In the genomic region with DNA sequence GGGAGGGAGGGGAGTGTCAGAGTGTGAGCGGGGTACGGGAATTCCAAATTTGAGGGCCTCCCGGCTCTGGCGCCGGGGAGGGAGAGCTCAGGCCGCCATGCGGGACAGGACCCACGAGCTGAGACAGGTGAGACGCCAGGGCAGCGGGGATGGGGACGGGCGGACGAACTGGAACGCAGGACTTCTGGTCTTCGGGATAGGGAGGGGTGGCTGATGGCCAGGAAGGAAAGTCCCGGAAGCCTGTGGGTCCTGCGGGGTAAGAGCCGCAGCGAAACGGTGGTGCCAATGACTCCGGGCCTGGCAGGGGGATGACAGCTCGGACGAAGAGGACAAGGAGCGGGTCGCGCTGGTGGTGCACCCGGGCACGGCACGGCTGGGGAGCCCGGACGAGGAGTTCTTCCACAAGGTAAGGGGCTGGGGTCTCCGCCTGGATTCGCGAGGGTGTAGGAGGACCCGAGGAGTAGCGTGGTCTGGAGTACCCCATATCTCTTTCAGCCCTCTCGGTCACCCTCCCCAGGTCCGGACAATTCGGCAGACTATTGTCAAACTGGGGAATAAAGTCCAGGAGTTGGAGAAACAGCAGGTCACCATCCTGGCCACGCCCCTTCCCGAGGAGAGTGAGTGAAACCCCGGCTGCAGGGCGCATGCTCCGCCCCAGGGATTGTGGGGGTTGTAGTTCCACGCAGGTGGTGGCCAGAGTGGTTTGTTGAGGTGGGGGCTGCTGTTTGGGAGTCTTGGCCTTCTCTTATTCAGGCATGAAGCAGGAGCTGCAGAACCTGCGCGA, we compare ENCODE assay signal across 1 cellular context.
A peak's percentile ranks its signal among the peaks of the same experiment; 100 is the strongest.
TF ChIP-seq lines count a peak whose summit lies in the region.

No MANE protein-coding gene starts in this region.

TF ChIP-seq in IMR-90, 13 proteins besides CTCF, POLR2A, EP300 and RAD21:
- TF ChIP-seq, protein P1, sequence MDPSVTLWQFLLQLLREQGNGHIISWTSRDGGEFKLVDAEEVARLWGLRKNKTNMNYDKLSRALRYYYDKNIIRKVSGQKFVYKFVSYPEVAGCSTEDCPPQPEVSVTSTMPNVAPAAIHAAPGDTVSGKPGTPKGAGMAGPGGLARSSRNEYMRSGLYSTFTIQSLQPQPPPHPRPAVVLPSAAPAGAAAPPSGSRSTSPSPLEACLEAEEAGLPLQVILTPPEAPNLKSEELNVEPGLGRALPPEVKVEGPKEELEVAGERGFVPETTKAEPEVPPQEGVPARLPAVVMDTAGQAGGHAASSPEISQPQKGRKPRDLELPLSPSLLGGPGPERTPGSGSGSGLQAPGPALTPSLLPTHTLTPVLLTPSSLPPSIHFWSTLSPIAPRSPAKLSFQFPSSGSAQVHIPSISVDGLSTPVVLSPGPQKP (IDR thresholded peaks at IDR 0.05; ENCODE audit: borderline replicate concordance, low read depth, low read length), result no peak
- TF ChIP-seq MXI1 (IDR thresholded peaks at IDR 0.05; ENCODE audit: borderline replicate concordance, low read depth, low read length), result peak; percentile 70; the same call in 1 of the 2 replicates
- peak; percentile 20; the same call in 1 of the 2 replicates for TF ChIP-seq MAZ (IDR thresholded peaks at IDR 0.05; ENCODE audit: borderline replicate concordance, low read depth, low read length)
